ENCODE assay signal across 21 cellular contexts in genomic region chr17:75570772-75571171, GRCh38. TPM values are rescaled to one million over a fixed set of nuclear protein-coding genes. Genes with fewer than 3 reads are reported as not detected.
DNase-seq lines count a peak whose midpoint lies in the region; ATAC-seq and TF ChIP-seq lines count a peak whose summit lies in the region.
"Had no signal": no experiment of that assay in that cellular context is flagged by ENCODE, and none has a peak within 500 bp of the region (broad histone marks: within the 10 kb centered on the region; RNA-seq: fewer than 3 reads in every experiment).

No MANE protein-coding gene starts in this region.

- H3K4me1 Mint-ChIP-seq in activated CD8-positive, alpha-beta memory T cell treated with anti-CD3 and anti-CD28 coated beads, Interleukin-2, amount 10 ng/mL, durations not matched to agents 7 days and 5 days: peaks cover 8% of the 10 kb centered on the region
- H3K4me1 Mint-ChIP-seq in WTC11: no peaks in the 10 kb centered on the region

- no peaks in the 10 kb centered on the region for H3K9me3 Mint-ChIP-seq in activated CD8-positive, alpha-beta memory T cell treated with anti-CD3 and anti-CD28 coated beads, Interleukin-2, amount 10 ng/mL, durations not matched to agents 7 days and 5 days (ENCODE audit: low read depth)
- no peaks in the 10 kb centered on the region for H3K9me3 Mint-ChIP-seq in WTC11
- H3K9me3 Mint-ChIP-seq: activated naive CD4-positive, alpha-beta T cell treated with anti-CD3 and anti-CD28 coated beads, Interleukin-2, amount 50 U/mL, for 72 hours; CD4-positive, CD25-positive, alpha-beta regulatory T cell had no signal

- no peaks in the 10 kb centered on the region for H3K27me3 Mint-ChIP-seq in activated CD8-positive, alpha-beta memory T cell treated with anti-CD3 and anti-CD28 coated beads, Interleukin-2, amount 10 ng/mL, durations not matched to agents 7 days and 5 days
- H3K27me3 Mint-ChIP-seq in WTC11 (ENCODE audit: low read depth): no peaks in the 10 kb centered on the region
- H3K27me3 Mint-ChIP-seq: CD4-positive, CD25-positive, alpha-beta regulatory T cell had no signal

- H3K27me3 ChIP-seq in neuron (ENCODE audit: insufficient read depth, low read length) (no peaks in the 10 kb centered on the region), upper lobe of right lung (no peaks in the 10 kb centered on the region)
- H3K27me3 ChIP-seq: MG63, tibial artery had no signal

- peak overlapping the region; percentile 66 for H3K27ac ChIP-seq in upper lobe of right lung
- H3K27ac ChIP-seq: prostate gland, tibial artery had no signal

- peak overlapping the region; percentile 80 for H2AFZ ChIP-seq in neuron (ENCODE audit: low read depth, low read length)

- POLR2A ChIA-PET in WTC11 (lab: Charles Lee): no interaction called here

- H3K36me3 ChIP-seq in neuron (ENCODE audit: insufficient read depth, low read length) (no peaks in the 10 kb centered on the region), upper lobe of right lung (peaks cover 12% of the 10 kb centered on the region)
- H3K36me3 ChIP-seq: MG63, prostate gland had no signal

- H3K4me1 ChIP-seq in neuron (ENCODE audit: insufficient read depth, low read length) (peaks cover 16% of the 10 kb centered on the region), upper lobe of right lung (no peaks in the 10 kb centered on the region)
- H3K4me1 ChIP-seq: prostate gland, tibial artery had no signal

- ATAC-seq in activated CD8-positive, alpha-beta memory T cell treated with anti-CD3 and anti-CD28 coated beads, Interleukin-2, amount 10 ng/mL, durations not matched to agents 7 days and 5 days: no peak
- ATAC-seq in WTC11: no peak
- no peak for ATAC-seq in upper lobe of right lung
- no peak for ATAC-seq in GM21529 (IDR thresholded peaks at IDR 0.05; ENCODE audit: unreplicated experiment)
- ATAC-seq in GM21786 (IDR thresholded peaks at IDR 0.05; ENCODE audit: unreplicated experiment): no peak

- intact Hi-C loops in upper lobe of right lung (cut with DNase I): no loop called here

- no peaks in the 10 kb centered on the region for H3K36me3 Mint-ChIP-seq in activated CD8-positive, alpha-beta memory T cell treated with anti-CD3 and anti-CD28 coated beads, Interleukin-2, amount 10 ng/mL, durations not matched to agents 7 days and 5 days
- peaks cover 3% of the 10 kb centered on the region; the same call in 1 of the 2 replicates for H3K36me3 Mint-ChIP-seq in WTC11
- H3K36me3 Mint-ChIP-seq: activated naive CD4-positive, alpha-beta T cell treated with anti-CD3 and anti-CD28 coated beads, Interleukin-2, amount 50 U/mL, for 72 hours had no signal

- peak overlapping the region; percentile 78 for H3K27ac Mint-ChIP-seq in activated CD8-positive, alpha-beta memory T cell treated with anti-CD3 and anti-CD28 coated beads, Interleukin-2, amount 10 ng/mL, durations not matched to agents 7 days and 5 days
- 0 out of 2 replicates have a peak overlapping the region, but pooled peaks have one; percentile 65 for H3K27ac Mint-ChIP-seq in WTC11
- H3K27ac Mint-ChIP-seq: CD4-positive, CD25-positive, alpha-beta regulatory T cell had no signal

- no peak for TF ChIP-seq CTCF in WTC11 (IDR thresholded peaks at IDR 0.05)
- TF ChIP-seq CTCF in upper lobe of right lung (IDR thresholded peaks at IDR 0.05): no peak

- no peak overlapping the region for H3K4me3 ChIP-seq in neuron (ENCODE audit: low read length)
- H3K4me3 ChIP-seq in upper lobe of right lung: no peak overlapping the region
- H3K4me3 ChIP-seq: lung, MG63, prostate gland, tibial artery had no signal

- no peak for DNase-seq in activated CD8-positive, alpha-beta memory T cell treated with anti-CD3 and anti-CD28 coated beads, Interleukin-2, amount 10 ng/mL, durations not matched to agents 7 days and 5 days
- DNase-seq in activated CD8-positive, alpha-beta memory T cell treated with anti-CD3 and anti-CD28 coated beads, Interleukin-2, amount 50 U/mL, for 48 hours: no peak
- DNase-seq in WTC11 (ENCODE audit: low spot score): no peak
- no peak for DNase-seq in upper lobe of right lung
- no peak for DNase-seq in NCI-H2029 treated with DMSO at 0.1 percent for 48 hours (lab: John Stamatoyannopoulos, UW)
- DNase-seq: activated CD4-positive, alpha-beta T cell treated with anti-CD3 and anti-CD28 coated beads for 48 hours; activated T-cell treated with anti-CD3 and anti-CD28 coated beads, Interleukin-2, amount 50 U/mL, for 1 hour; DMS153; GOT3; MG63; NCI-H1694; NCI-H345; stimulated activated CD4-positive, alpha-beta T cell treated with anti-CD3 and anti-CD28 coated beads, Interleukin-12 subunit alpha, Interleukin-12 subunit beta, amount 100 ng/mL, for 4 hours had no signal

- H3K4me3 Mint-ChIP-seq in activated CD8-positive, alpha-beta memory T cell treated with anti-CD3 and anti-CD28 coated beads, Interleukin-2, amount 10 ng/mL, durations not matched to agents 7 days and 5 days: no peak overlapping the region
- H3K4me3 Mint-ChIP-seq in WTC11: no peak overlapping the region
- H3K4me3 Mint-ChIP-seq: CD4-positive, CD25-positive, alpha-beta regulatory T cell had no signal

- H3K9me3 ChIP-seq in neuron (ENCODE audit: low read length): no peaks in the 10 kb centered on the region
- no peaks in the 10 kb centered on the region for H3K9me3 ChIP-seq in upper lobe of right lung
- H3K9me3 ChIP-seq: MG63, prostate gland, tibial artery had no signal

- CTCF ChIA-PET in activated CD8-positive, alpha-beta memory T cell treated with anti-CD3 and anti-CD28 coated beads, Interleukin-2, amount 10 ng/mL, durations not matched to agents 7 days and 5 days (lab: Charles Lee): interaction anchor here (0.8 to 2.2 kb wide), 4 partner anchors 18 to 179 kb away, joined by 3 to 5 read pairs (median 4); partner anchors contain the start of gene SMIM5
- CTCF ChIA-PET in WTC11 (lab: Charles Lee): interaction anchor here (1.2 kb wide), 1 partner anchor 310 kb away, joined by 3 read pairs; the partner anchor contains the start of genes GGA3 and MRPS7

TF ChIP-seq in WTC11, 78 proteins besides CTCF, POLR2A, EP300 and RAD21 (continues in another document):
- TF ChIP-seq ATF6 (CRISPR knock-in tag; IDR thresholded peaks at IDR 0.05) (no peak), SMAD4 (CRISPR knock-in tag; IDR thresholded peaks at IDR 0.05) (no peak), NR3C1 (CRISPR knock-in tag; conservative IDR thresholded peaks at IDR 0.05; ENCODE audit: low read depth) (no peak)
- TF ChIP-seq, protein P1, sequence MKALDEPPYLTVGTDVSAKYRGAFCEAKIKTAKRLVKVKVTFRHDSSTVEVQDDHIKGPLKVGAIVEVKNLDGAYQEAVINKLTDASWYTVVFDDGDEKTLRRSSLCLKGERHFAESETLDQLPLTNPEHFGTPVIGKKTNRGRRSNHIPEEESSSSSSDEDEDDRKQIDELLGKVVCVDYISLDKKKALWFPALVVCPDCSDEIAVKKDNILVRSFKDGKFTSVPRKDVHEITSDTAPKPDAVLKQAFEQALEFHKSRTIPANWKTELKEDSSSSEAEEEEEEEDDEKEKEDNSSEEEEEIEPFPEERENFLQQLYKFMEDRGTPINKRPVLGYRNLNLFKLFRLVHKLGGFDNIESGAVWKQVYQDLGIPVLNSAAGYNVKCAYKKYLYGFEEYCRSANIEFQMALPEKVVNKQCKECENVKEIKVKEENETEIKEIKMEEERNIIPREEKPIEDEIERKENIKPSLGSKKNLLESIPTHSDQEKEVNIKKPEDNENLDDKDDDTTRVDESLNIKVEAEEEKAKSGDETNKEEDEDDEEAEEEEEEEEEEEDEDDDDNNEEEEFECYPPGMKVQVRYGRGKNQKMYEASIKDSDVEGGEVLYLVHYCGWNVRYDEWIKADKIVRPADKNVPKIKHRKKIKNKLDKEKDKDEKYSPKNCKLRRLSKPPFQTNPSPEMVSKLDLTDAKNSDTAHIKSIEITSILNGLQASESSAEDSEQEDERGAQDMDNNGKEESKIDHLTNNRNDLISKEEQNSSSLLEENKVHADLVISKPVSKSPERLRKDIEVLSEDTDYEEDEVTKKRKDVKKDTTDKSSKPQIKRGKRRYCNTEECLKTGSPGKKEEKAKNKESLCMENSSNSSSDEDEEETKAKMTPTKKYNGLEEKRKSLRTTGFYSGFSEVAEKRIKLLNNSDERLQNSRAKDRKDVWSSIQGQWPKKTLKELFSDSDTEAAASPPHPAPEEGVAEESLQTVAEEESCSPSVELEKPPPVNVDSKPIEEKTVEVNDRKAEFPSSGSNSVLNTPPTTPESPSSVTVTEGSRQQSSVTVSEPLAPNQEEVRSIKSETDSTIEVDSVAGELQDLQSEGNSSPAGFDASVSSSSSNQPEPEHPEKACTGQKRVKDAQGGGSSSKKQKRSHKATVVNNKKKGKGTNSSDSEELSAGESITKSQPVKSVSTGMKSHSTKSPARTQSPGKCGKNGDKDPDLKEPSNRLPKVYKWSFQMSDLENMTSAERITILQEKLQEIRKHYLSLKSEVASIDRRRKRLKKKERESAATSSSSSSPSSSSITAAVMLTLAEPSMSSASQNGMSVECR (CRISPR knock-in tag; IDR thresholded peaks at IDR 0.05; ENCODE audit: borderline replicate concordance): no peak

RNA-seq across cellular contexts. Expression of gene MYO15B, which starts 16.8 kb away (rescaled TPM):
- 10 to 100 TPM; 12.4 to 25.6 TPM for total RNA-seq in activated CD8-positive, alpha-beta memory T cell treated with anti-CD3 and anti-CD28 coated beads, Interleukin-2, amount 10 ng/mL, durations not matched to agents 7 days and 5 days
- total RNA-seq in WTC11 (2021) (35.6 to 51.1 TPM (median 51.0 TPM) in 3 replicates), upper lobe of right lung (193 TPM)

RNA-seq across cellular contexts. Expression of gene LLGL2, which starts 45.3 kb away (rescaled TPM):
- total RNA-seq in activated CD8-positive, alpha-beta memory T cell treated with anti-CD3 and anti-CD28 coated beads, Interleukin-2, amount 10 ng/mL, durations not matched to agents 7 days and 5 days: 10 to 100 TPM; 15.7 to 30.5 TPM
- total RNA-seq in WTC11 (2021) (94.3 to 103 TPM (median 97.0 TPM) in 3 replicates), upper lobe of right lung (133 TPM)

RNA-seq across cellular contexts. Expression of gene TSEN54, which starts 54.4 kb away (rescaled TPM):
- total RNA-seq in activated CD8-positive, alpha-beta memory T cell treated with anti-CD3 and anti-CD28 coated beads, Interleukin-2, amount 10 ng/mL, durations not matched to agents 7 days and 5 days: 10 to 100 TPM; 92.0 to 97.7 TPM
- total RNA-seq in WTC11 (2021) (47.8 to 53.4 TPM (median 51.5 TPM) in 3 replicates), upper lobe of right lung (21.6 TPM)

RNA-seq across cellular contexts. Expression of gene CASKIN2, which starts 55.4 kb away (rescaled TPM):
- 1 to 10 TPM; 2.3 to 4.5 TPM for total RNA-seq in activated CD8-positive, alpha-beta memory T cell treated with anti-CD3 and anti-CD28 coated beads, Interleukin-2, amount 10 ng/mL, durations not matched to agents 7 days and 5 days
- total RNA-seq in WTC11 (2021): 31.3 to 32.2 TPM (median 31.9 TPM) in 3 replicates
- total RNA-seq in upper lobe of right lung: 101 TPM
